In genomic region chr21:40926238-40926637, GRCh38 we compare ENCODE assay signal across 6 cellular contexts.
"Had no signal": no experiment of that assay in that cellular context is flagged by ENCODE, and none has a peak within 500 bp of the region (broad histone marks: within the 10 kb centered on the region; RNA-seq: fewer than 3 reads in every experiment).

No MANE protein-coding gene starts in this region.

- H3K9ac ChIP-seq: KMS-11 had no signal

- FAIRE-seq: HTR-8/SVneo had no signal

- DNase-seq: KBM-7, KG1 had no signal

- H3K27ac ChIP-seq: HL-60, KMS-11 had no signal

- H3K4me1 Mint-ChIP-seq: IgD-negative memory B cell had no signal

- H3K27me3 Mint-ChIP-seq: IgD-negative memory B cell had no signal

- H3K4me2 ChIP-seq: KMS-11 had no signal

- H3K4me3 Mint-ChIP-seq: IgD-negative memory B cell had no signal

- H3K27ac Mint-ChIP-seq: IgD-negative memory B cell had no signal

- H3K36me3 Mint-ChIP-seq: IgD-negative memory B cell had no signal
